ENCODE assay signal across 1 cellular context in the genomic region with DNA sequence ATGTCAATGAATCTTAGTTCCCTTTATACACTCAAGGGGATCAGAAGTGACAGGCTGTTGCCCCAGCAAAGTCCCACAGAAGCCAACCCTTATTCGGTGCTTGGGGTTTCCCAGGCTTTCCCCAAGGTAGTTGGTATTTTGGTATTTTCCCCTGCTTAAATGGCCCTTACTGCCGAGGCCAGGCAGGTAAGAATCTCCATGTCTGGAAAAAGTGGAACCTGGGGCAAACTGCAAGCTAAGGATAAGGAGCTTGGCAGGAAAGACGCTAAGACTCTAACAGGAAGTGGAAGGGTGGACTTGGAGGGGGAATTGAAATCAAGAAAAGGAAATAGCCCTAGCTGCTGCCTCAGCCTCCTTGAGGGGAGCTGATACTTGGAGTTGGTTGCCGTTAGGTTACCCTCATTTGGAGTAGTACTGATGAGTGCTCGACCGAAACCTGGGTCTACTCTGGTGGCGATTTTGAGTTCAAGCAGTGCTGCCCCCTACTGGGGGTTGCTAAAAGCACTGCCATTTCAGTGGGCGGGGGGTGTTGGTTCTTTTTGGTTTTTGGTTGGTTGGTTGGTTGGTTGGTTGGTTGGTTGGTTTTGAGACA.
TF ChIP-seq lines count a peak whose summit lies in the region.

No MANE protein-coding gene starts in this region.

TF ChIP-seq in H1, 55 proteins besides CTCF, POLR2A, EP300 and RAD21:
- TF ChIP-seq TBP (IDR thresholded peaks at IDR 0.05; ENCODE audit: low read depth, low read length): no peak
